ENCODE assay signal across 10 cellular contexts in genomic region chr2:38598991-38599295, GRCh38. TPM values are rescaled to one million over a fixed set of nuclear protein-coding genes. Genes with fewer than 3 reads are reported as not detected.
DNase-seq lines count a peak whose midpoint lies in the region; ATAC-seq lines count a peak whose summit lies in the region.
"Had no signal": no experiment of that assay in that cellular context is flagged by ENCODE, and none has a peak within 500 bp of the region (broad histone marks: within the 10 kb centered on the region; RNA-seq: fewer than 3 reads in every experiment).

No MANE protein-coding gene starts in this region.

- peak overlapping the region; percentile 29 for H3K27ac Mint-ChIP-seq in activated naive CD4-positive, alpha-beta T cell treated with anti-CD3 and anti-CD28 coated beads, Interleukin-2, amount 10 ng/mL, durations not matched to agents 7 days and 5 days
- no peak overlapping the region for H3K27ac Mint-ChIP-seq in activated naive CD4-positive, alpha-beta T cell treated with anti-CD3 and anti-CD28 coated beads, Interleukin-2, amount 50 U/mL, for 72 hours

- no peaks in the 10 kb centered on the region for H3K27me3 Mint-ChIP-seq in activated naive CD4-positive, alpha-beta T cell treated with anti-CD3 and anti-CD28 coated beads, Interleukin-2, amount 10 ng/mL, durations not matched to agents 7 days and 5 days

- CTCF ChIA-PET in activated naive CD4-positive, alpha-beta T cell treated with anti-CD3 and anti-CD28 coated beads, Interleukin-2, amount 10 ng/mL, durations not matched to agents 7 days and 5 days (lab: Charles Lee): interaction anchor here (0.7 to 6.6 kb wide), 8 partner anchors 10 to 145 kb away, joined by 3 to 59 read pairs (median 4); no protein-coding TSS in a partner anchor

- no peaks in the 10 kb centered on the region for H3K36me3 ChIP-seq in stomach smooth muscle (ENCODE audit: control insufficient read depth in 2 of 2, insufficient read depth in 2 of 2, low read length in 2 of 2)

- no peaks in the 10 kb centered on the region for H3K9me3 ChIP-seq in stomach smooth muscle (ENCODE audit: control insufficient read depth in 2 of 2, low read length in 2 of 2)

- no peak for ATAC-seq in activated naive CD4-positive, alpha-beta T cell treated with anti-CD3 and anti-CD28 coated beads, Interleukin-2, amount 50 U/mL, for 72 hours

- H3K9ac ChIP-seq in stomach smooth muscle (ENCODE audit: low read length in 2 of 2): peak overlapping the region; percentile 1 to 28

- H3K9me3 Mint-ChIP-seq in activated naive CD4-positive, alpha-beta T cell treated with anti-CD3 and anti-CD28 coated beads, Interleukin-2, amount 10 ng/mL, durations not matched to agents 7 days and 5 days: no peaks in the 10 kb centered on the region
- no peaks in the 10 kb centered on the region for H3K9me3 Mint-ChIP-seq in activated naive CD4-positive, alpha-beta T cell treated with anti-CD3 and anti-CD28 coated beads, Interleukin-2, amount 50 U/mL, for 72 hours

- peaks cover 16% of the 10 kb centered on the region for H3K36me3 Mint-ChIP-seq in activated naive CD4-positive, alpha-beta T cell treated with anti-CD3 and anti-CD28 coated beads, Interleukin-2, amount 10 ng/mL, durations not matched to agents 7 days and 5 days
- H3K36me3 Mint-ChIP-seq in activated naive CD4-positive, alpha-beta T cell treated with anti-CD3 and anti-CD28 coated beads, Interleukin-2, amount 50 U/mL, for 72 hours: peaks cover 0 to 15% of the 10 kb centered on the region in 2 donors

- in situ Hi-C loops in SK-MEL-5 (cut with HindIII; ENCODE audit: low pct_unique_long_range_greater_than_20kb, low sequenced_read_pairs): no loop called here

- H3K4me1 Mint-ChIP-seq in activated naive CD4-positive, alpha-beta T cell treated with anti-CD3 and anti-CD28 coated beads, Interleukin-2, amount 10 ng/mL, durations not matched to agents 7 days and 5 days: peaks cover 73% of the 10 kb centered on the region

- no peaks in the 10 kb centered on the region for H3K27me3 ChIP-seq in stomach smooth muscle (ENCODE audit: control insufficient read depth in 1 of 2, insufficient read depth in 2 of 2, low read length in 2 of 2)

- peaks cover 13% of the 10 kb centered on the region for H3K4me1 ChIP-seq in stomach smooth muscle (ENCODE audit: control insufficient read depth, insufficient read depth, low read length)

- DNase-seq in activated naive CD4-positive, alpha-beta T cell treated with anti-CD3 and anti-CD28 coated beads, Interleukin-2, amount 10 ng/mL, durations not matched to agents 7 days and 5 days: no peak
- DNase-seq in activated naive CD4-positive, alpha-beta T cell treated with anti-CD3 and anti-CD28 coated beads, Interleukin-2, amount 50 U/mL, for 72 hours (ENCODE audit: low spot score in 2 of 2): no peak
- peak; percentile 20 for DNase-seq in SK-MEL-5 (ENCODE audit: low read depth, low spot score)
- DNase-seq in fibroblast of peridontal ligament (ENCODE audit: extremely low read depth): peak; percentile 43
- DNase-seq in NK-92 (lab: John Stamatoyannopoulos, UW; ENCODE audit: unreplicated experiment): no peak
- DNase-seq in activated effector memory CD4-positive, alpha-beta T cell treated with Interleukin-2 at 50 U/mL for 16 hours: no peak
- DNase-seq in NCI-H187 (lab: John Stamatoyannopoulos, UW): no peak
- DNase-seq: activated CD8-positive, alpha-beta memory T cell treated with anti-CD3 and anti-CD28 coated beads, Interleukin-2, amount 50 U/mL, for 4 hours had no signal

- no peak overlapping the region for H3K4me3 Mint-ChIP-seq in activated naive CD4-positive, alpha-beta T cell treated with anti-CD3 and anti-CD28 coated beads, Interleukin-2, amount 10 ng/mL, durations not matched to agents 7 days and 5 days

- peak overlapping the region; percentile 22 to 56 for H3K4me3 ChIP-seq in stomach smooth muscle (ENCODE audit: low read length in 2 of 2)

- H3K27ac ChIP-seq in stomach smooth muscle (ENCODE audit: low read length): peak overlapping the region; percentile 50
- H3K27ac ChIP-seq: RWPE1 had no signal

RNA-seq across cellular contexts. Expression of gene HNRNPLL, which starts 3.8 kb away (rescaled TPM):
- total RNA-seq in activated naive CD4-positive, alpha-beta T cell treated with anti-CD3 and anti-CD28 coated beads, Interleukin-2, amount 50 U/mL, for 72 hours: 10 to 100 TPM; 49.1 to 61.8 TPM
- total RNA-seq in SK-MEL-5 (2014; rRNA removed; shearing (Covaris generic)): 62.9 and 67.1 TPM in 2 replicates
- polyA plus RNA-seq in SK-MEL-5 (2015; cell fraction: cytosol; rRNA removed): 30.4 and 34.0 TPM in 2 replicates
- 56.9 and 67.6 TPM in 2 replicates for polyA plus RNA-seq in SK-MEL-5 (2015; cell fraction: nucleus; rRNA removed)

Comparison
In these comparisons a context has a peak if more than half of its experiments do, and no peak if none do; other contexts are left out.
1. DNase-seq: peak in SK-MEL-5 (single experiment) and fibroblast of peridontal ligament (single experiment); none in activated naive CD4-positive, alpha-beta T cell treated with anti-CD3 and anti-CD28 coated beads, Interleukin-2, amount 10 ng/mL, durations not matched to agents 7 days and 5 days (single experiment), activated naive CD4-positive, alpha-beta T cell treated with anti-CD3 and anti-CD28 coated beads, Interleukin-2, amount 50 U/mL, for 72 hours (0 of 2), NK-92 (single experiment), activated effector memory CD4-positive, alpha-beta T cell treated with Interleukin-2 at 50 U/mL for 16 hours (single experiment) and NCI-H187 (0 of 2).